8 cellular contexts compared by ENCODE assay signal in the genomic region with DNA sequence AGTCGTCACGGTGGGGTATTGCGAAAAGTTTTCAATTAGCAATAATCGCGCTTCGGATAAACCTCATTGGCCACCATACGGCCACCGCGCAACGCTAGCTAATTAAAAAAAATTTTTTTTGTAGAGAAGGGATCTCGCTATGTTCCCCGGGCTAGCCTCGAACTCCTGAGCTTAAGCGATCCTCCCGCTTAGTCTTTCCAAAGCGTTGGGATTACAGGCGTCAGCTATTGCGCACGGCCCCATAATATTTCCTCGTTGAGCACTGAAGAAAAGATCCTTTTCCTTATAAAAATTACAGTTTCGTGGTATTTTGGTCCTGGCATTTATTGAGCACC. TPM values are rescaled to one million over a fixed set of nuclear protein-coding genes. Genes with fewer than 3 reads are reported as not detected.
DNase-seq lines count a peak whose midpoint lies in the region; ATAC-seq and TF ChIP-seq lines count a peak whose summit lies in the region.

No MANE protein-coding gene starts in this region.

- no peaks in the 10 kb centered on the region; the same call in none of the 2 replicates for H3K27me3 Mint-ChIP-seq in HFFc6 (ENCODE audit: insufficient read depth)
- no peaks in the 10 kb centered on the region for H3K27me3 Mint-ChIP-seq in activated naive CD8-positive, alpha-beta T cell treated with anti-CD3 and anti-CD28 coated beads, Interleukin-2, amount 10 ng/mL, durations not matched to agents 7 days and 5 days

- no peak for TF ChIP-seq CTCF in BJ (IDR thresholded peaks at IDR 0.05; ENCODE audit: insufficient read depth, low read depth, low read length)
- TF ChIP-seq CTCF in HFFc6 (IDR thresholded peaks at IDR 0.05): peak; percentile 52
- TF ChIP-seq CTCF in left lung (IDR thresholded peaks at IDR 0.05): no peak
- TF ChIP-seq CTCF in tibial artery (IDR thresholded peaks at IDR 0.05): no peak

- no peaks in the 10 kb centered on the region for H3K9me3 Mint-ChIP-seq in HFFc6
- no peaks in the 10 kb centered on the region for H3K9me3 Mint-ChIP-seq in activated naive CD8-positive, alpha-beta T cell treated with anti-CD3 and anti-CD28 coated beads, Interleukin-2, amount 10 ng/mL, durations not matched to agents 7 days and 5 days

- intact Hi-C loops in left lung (cut with DNase I): no loop called here
- intact Hi-C loops in tibial artery (cut with DNase I; ENCODE audit: low total_unique reads): no loop called here

- no peaks in the 10 kb centered on the region for H3K9me3 ChIP-seq in left lung
- no peaks in the 10 kb centered on the region for H3K9me3 ChIP-seq in tibial artery

- H3K27ac ChIP-seq in left lung (peak overlapping the region; percentile 94 to 95), tibial artery (peak overlapping the region; percentile 89 to 93)

- H3K27ac Mint-ChIP-seq in HFFc6: peak overlapping the region; percentile 97
- peak overlapping the region; percentile 94 for H3K27ac Mint-ChIP-seq in activated naive CD8-positive, alpha-beta T cell treated with anti-CD3 and anti-CD28 coated beads, Interleukin-2, amount 10 ng/mL, durations not matched to agents 7 days and 5 days

- peaks cover 31% of the 10 kb centered on the region for H3K4me1 Mint-ChIP-seq in HFFc6 (ENCODE audit: low read depth)
- H3K4me1 Mint-ChIP-seq in activated naive CD8-positive, alpha-beta T cell treated with anti-CD3 and anti-CD28 coated beads, Interleukin-2, amount 10 ng/mL, durations not matched to agents 7 days and 5 days: peaks cover 14% of the 10 kb centered on the region

- CTCF ChIA-PET in BJ (lab: Yijun Ruan, JAX): interaction anchor here (1.4 to 4.7 kb wide), 4 partner anchors 9 to 74 kb away, joined by 6 to 37 read pairs (median 8); no protein-coding TSS in a partner anchor

- DNase-seq in BJ (ENCODE audit: low read depth) (no peak), HFFc6 (no peak), left lung (no peak), tibial artery (no peak)
- no peak for DNase-seq in activated naive CD8-positive, alpha-beta T cell treated with anti-CD3 and anti-CD28 coated beads, Interleukin-2, amount 10 ng/mL, durations not matched to agents 7 days and 5 days

- H3K4me1 ChIP-seq in left lung (peaks cover 0 to 37% of the 10 kb centered on the region in 2 donors), tibial artery (peaks cover 0 to 33% (median 27%) of the 10 kb centered on the region in 4 donors)

- ATAC-seq in activated naive CD8-positive, alpha-beta T cell treated with anti-CD3 and anti-CD28 coated beads, Interleukin-2, amount 10 ng/mL, durations not matched to agents 7 days and 5 days (ENCODE audit: low read depth): no peak
- ATAC-seq in left lung (no peak), HG02588 (IDR thresholded peaks at IDR 0.05; ENCODE audit: unreplicated experiment) (no peak), HG03025 (IDR thresholded peaks at IDR 0.05; ENCODE audit: low FRiP score, unreplicated experiment) (no peak), HG03039 (IDR thresholded peaks at IDR 0.05; ENCODE audit: unreplicated experiment) (no peak)

- H3K4me3 ChIP-seq in BJ (ENCODE audit: low read depth, low read length) (peak overlapping the region; percentile 62), left lung (peak overlapping the region; percentile 54 to 75), tibial artery (peak overlapping the region; percentile 68 to 77)

- peaks cover 1% of the 10 kb centered on the region; the same call in 1 of the 2 replicates for H3K36me3 ChIP-seq in BJ (ENCODE audit: control insufficient read depth, insufficient read depth, low read length)
- H3K36me3 ChIP-seq in left lung: peaks cover 0 to 7% of the 10 kb centered on the region in 2 donors
- H3K36me3 ChIP-seq in tibial artery: peaks cover 0 to 8% (median 0%) of the 10 kb centered on the region in 3 donors

- peak overlapping the region; percentile 90 for H3K4me3 Mint-ChIP-seq in HFFc6
- peak overlapping the region; percentile 91 for H3K4me3 Mint-ChIP-seq in activated naive CD8-positive, alpha-beta T cell treated with anti-CD3 and anti-CD28 coated beads, Interleukin-2, amount 10 ng/mL, durations not matched to agents 7 days and 5 days

- no peaks in the 10 kb centered on the region for H3K36me3 Mint-ChIP-seq in HFFc6 (ENCODE audit: low read depth)
- peaks cover 7% of the 10 kb centered on the region for H3K36me3 Mint-ChIP-seq in activated naive CD8-positive, alpha-beta T cell treated with anti-CD3 and anti-CD28 coated beads, Interleukin-2, amount 10 ng/mL, durations not matched to agents 7 days and 5 days

- H3K27me3 ChIP-seq in BJ (ENCODE audit: control insufficient read depth, insufficient read depth, low read length) (no peaks in the 10 kb centered on the region), left lung (no peaks in the 10 kb centered on the region), tibial artery (no peaks in the 10 kb centered on the region)

- POLR2A ChIA-PET in BJ (lab: Charles Lee): interaction anchor here (1.2 kb wide), 1 partner anchor 19 kb away, joined by 8 read pairs; the partner anchor contains the start of gene COX5B
- POLR2A ChIA-PET in activated naive CD8-positive, alpha-beta T cell treated with anti-CD3 and anti-CD28 coated beads, Interleukin-2, amount 10 ng/mL, durations not matched to agents 7 days and 5 days (lab: Charles Lee): interaction anchor here (0.5 to 7.1 kb wide), 9 partner anchors 8 to 1106 kb away, joined by 3 to 184 read pairs (median 11); partner anchors contain the start of genes COX5B and ZAP70

RNA-seq across cellular contexts. Expression of gene ACTR1B, which starts 0.8 kb away (rescaled TPM):
- polyA plus RNA-seq in BJ (2011; rRNA removed): 48.4 and 64.6 TPM in 2 replicates
- 43.6 and 70.3 TPM in 2 replicates for polyA minus RNA-seq in BJ (2011; rRNA and poly(A)+ RNA removed)
- total RNA-seq in HFFc6 (2021; fragmentation: NEBNext Ultra II Directional; extraction: Animal tissue kit (Norgen Biotek cat#: 25700)): 10 to 100 TPM; 63.9 to 76.2 (median 69.2) TPM
- total RNA-seq in activated naive CD8-positive, alpha-beta T cell treated with anti-CD3 and anti-CD28 coated beads, Interleukin-2, amount 10 ng/mL, durations not matched to agents 7 days and 5 days: 10 to 100 TPM; 96.2 to 98.7 TPM
- 10 to 100 TPM; 58.0 to 67.2 TPM for total RNA-seq in left lung

RNA-seq across cellular contexts. Expression of gene C2orf92, which starts 4.9 kb away (rescaled TPM):
- 2.6 and 2.7 TPM in 2 replicates for polyA plus RNA-seq in BJ (2011; rRNA removed)
- polyA minus RNA-seq in BJ (2011; rRNA and poly(A)+ RNA removed): 2.0 and 2.6 TPM in 2 replicates
- total RNA-seq in HFFc6 (2021; fragmentation: NEBNext Ultra II Directional; extraction: Animal tissue kit (Norgen Biotek cat#: 25700)): 1 to 10 TPM in 4 of 6 experiments, under 1 TPM in 2; 0.88 to 2.6 (median 1.2) TPM
- total RNA-seq in activated naive CD8-positive, alpha-beta T cell treated with anti-CD3 and anti-CD28 coated beads, Interleukin-2, amount 10 ng/mL, durations not matched to agents 7 days and 5 days: 1 to 10 TPM; 6.9 to 8.8 TPM
- total RNA-seq in left lung: 1 to 10 TPM; 7.6 to 8.9 TPM

RNA-seq across cellular contexts. Expression of gene COX5B, which starts 18.7 kb away (rescaled TPM):
- 339 and 358 TPM in 2 replicates for polyA plus RNA-seq in BJ (2011; rRNA removed)
- polyA minus RNA-seq in BJ (2011; rRNA and poly(A)+ RNA removed): 21.3 and 32.1 TPM in 2 replicates
- total RNA-seq in HFFc6 (2021; fragmentation: NEBNext Ultra II Directional; extraction: Animal tissue kit (Norgen Biotek cat#: 25700)): 100 to 1,000 TPM; 162 to 215 (median 182) TPM
- 100 to 1,000 TPM; 190 to 192 TPM for total RNA-seq in activated naive CD8-positive, alpha-beta T cell treated with anti-CD3 and anti-CD28 coated beads, Interleukin-2, amount 10 ng/mL, durations not matched to agents 7 days and 5 days
- 100 to 1,000 TPM; 167 to 173 TPM for total RNA-seq in left lung

RNA-seq across cellular contexts. Expression of gene ZAP70, which starts 48.8 kb away (rescaled TPM):
- polyA plus RNA-seq in BJ (2011; rRNA removed): 0.10 and 0.16 TPM in 2 replicates
- polyA minus RNA-seq in BJ (2011; rRNA and poly(A)+ RNA removed): not detected in 2 replicates
- not detected for total RNA-seq in HFFc6 (2021; fragmentation: NEBNext Ultra II Directional; extraction: Animal tissue kit (Norgen Biotek cat#: 25700))
- total RNA-seq in activated naive CD8-positive, alpha-beta T cell treated with anti-CD3 and anti-CD28 coated beads, Interleukin-2, amount 10 ng/mL, durations not matched to agents 7 days and 5 days: 100 to 1,000 TPM; 350 to 367 TPM
- total RNA-seq in left lung: 1 to 10 TPM; 5.6 to 8.3 TPM
